In the genomic region with DNA sequence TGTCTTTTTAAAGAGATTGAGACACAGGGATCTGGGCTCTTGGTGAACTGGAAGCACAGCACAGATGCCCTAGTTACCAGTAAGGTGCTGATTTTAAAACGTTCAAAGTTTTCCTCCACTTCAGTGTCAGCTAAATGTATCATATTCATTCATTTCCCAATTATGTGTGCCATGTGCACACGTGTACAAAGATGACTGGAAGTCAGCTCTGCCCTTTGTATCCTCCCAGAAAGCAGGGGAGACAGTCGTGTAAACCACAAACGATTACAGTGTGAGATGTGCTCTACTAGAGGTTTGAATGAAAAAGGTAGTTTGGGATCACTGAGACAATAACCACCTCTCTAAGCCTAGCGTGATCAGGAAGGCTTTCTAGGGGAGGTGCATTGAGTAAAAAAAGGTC, we compare ENCODE assay signal across 9 cellular contexts. TPM values are rescaled to one million over a fixed set of nuclear protein-coding genes. Genes with fewer than 3 reads are reported as not detected.
A peak's percentile ranks its signal among the peaks of the same experiment; 100 is the strongest.
DNase-seq lines count a peak whose midpoint lies in the region; ATAC-seq, FAIRE-seq and TF ChIP-seq lines count a peak whose summit lies in the region.
"Had no signal": no experiment of that assay in that cellular context is flagged by ENCODE, and none has a peak within 500 bp of the region (broad histone marks: within the 10 kb centered on the region; RNA-seq: fewer than 3 reads in every experiment).

No MANE protein-coding gene starts in this region.

- no peak for TF ChIP-seq POLR2A in suprapubic skin (IDR thresholded peaks at IDR 0.05)

- H3K4me1 Mint-ChIP-seq in activated CD4-positive, alpha-beta T cell treated with anti-CD3 and anti-CD28 coated beads for 36 hours, result peaks cover 13% of the 10 kb centered on the region
- H3K4me1 Mint-ChIP-seq in activated T-helper 17 cell treated with anti-CD3 and anti-CD28 coated beads, Interleukin-2, amount 50 U/mL, for 72 hours, result peaks cover 7% of the 10 kb centered on the region

- peaks cover 17% of the 10 kb centered on the region for H3K27me3 ChIP-seq in suprapubic skin

- peaks cover 0 to 8% of the 10 kb centered on the region in 2 donors for H3K36me3 ChIP-seq in kidney (ENCODE audit: control insufficient read depth in 1 of 2, insufficient read depth in 2 of 2, low read length in 2 of 2)
- H3K36me3 ChIP-seq in suprapubic skin, result peaks cover 3% of the 10 kb centered on the region

- peak overlapping the region; percentile 88 for H3K4me3 Mint-ChIP-seq in activated CD4-positive, alpha-beta T cell treated with anti-CD3 and anti-CD28 coated beads for 36 hours
- peak overlapping the region; percentile 80 for H3K4me3 Mint-ChIP-seq in activated T-helper 17 cell treated with anti-CD3 and anti-CD28 coated beads, Interleukin-2, amount 50 U/mL, for 72 hours

- H3K27ac ChIP-seq in kidney (ENCODE audit: low read depth in 2 of 2, low read length in 2 of 2) (no peak overlapping the region), suprapubic skin (no peak overlapping the region)

- no peaks in the 10 kb centered on the region for H3K9me3 ChIP-seq in kidney (ENCODE audit: control insufficient read depth in 1 of 2, low read length in 2 of 2)
- H3K9me3 ChIP-seq in suprapubic skin, result no peaks in the 10 kb centered on the region

- H3K27me3 Mint-ChIP-seq in activated CD4-positive, alpha-beta T cell treated with anti-CD3 and anti-CD28 coated beads for 36 hours, result no peaks in the 10 kb centered on the region
- H3K27me3 Mint-ChIP-seq in activated T-helper 17 cell treated with anti-CD3 and anti-CD28 coated beads, Interleukin-2, amount 50 U/mL, for 72 hours, result peaks cover 10% of the 10 kb centered on the region

- intact Hi-C loops in activated CD4-positive, alpha-beta T cell treated with anti-CD3 and anti-CD28 coated beads for 36 hours (cut with DNase I, micrococcal nuclease), result loop anchor here in 1 of 2 experiments (1.0 to 2.0 kb wide), 2 partner anchors 69 to 306 kb away; a partner anchor contains a TSS
- intact Hi-C loops in kidney (cut with DNase I), result no loop called here

- H3K4me3 ChIP-seq in kidney (ENCODE audit: low read length in 2 of 2) (peak overlapping the region; percentile 96), suprapubic skin (peak overlapping the region; percentile 81)

- CTCF ChIA-PET in activated CD4-positive, alpha-beta T cell treated with anti-CD3 and anti-CD28 coated beads for 36 hours (lab: Charles Lee), result interaction anchor here (0.6 to 1.0 kb wide), 2 partner anchors 23 to 34 kb away, joined by 3 read pairs; no protein-coding TSS in a partner anchor

- H3K9ac ChIP-seq in kidney (ENCODE audit: low read length in 2 of 2), result peak overlapping the region; percentile 74 to 77

- TF ChIP-seq CTCF in kidney (IDR thresholded peaks at IDR 0.05; ENCODE audit: borderline replicate concordance, extremely low read depth, insufficient read depth) (no peak), suprapubic skin (IDR thresholded peaks at IDR 0.05) (no peak)

- peaks cover 11% of the 10 kb centered on the region for H3K9me3 Mint-ChIP-seq in activated CD4-positive, alpha-beta T cell treated with anti-CD3 and anti-CD28 coated beads for 36 hours (ENCODE audit: low read depth)
- peaks cover 9% of the 10 kb centered on the region for H3K9me3 Mint-ChIP-seq in activated T-helper 17 cell treated with anti-CD3 and anti-CD28 coated beads, Interleukin-2, amount 50 U/mL, for 72 hours

- 15% methylated on average over 5 of the region's 5 CpGs for WGBS in suprapubic skin

- H3K4me1 ChIP-seq in kidney (ENCODE audit: control insufficient read depth in 1 of 2, insufficient read depth in 1 of 2, low read depth in 1 of 2, low read length in 2 of 2), result peaks cover 5 to 6% of the 10 kb centered on the region in 2 donors
- H3K4me1 ChIP-seq in suprapubic skin, result peaks cover 17% of the 10 kb centered on the region

- in situ Hi-C loops in ACHN (cut with HindIII; ENCODE audit: low pct_ligation_motif_present, low pct_unique_long_range_greater_than_20kb, low sequenced_read_pairs), result no loop called here

- POLR2A ChIA-PET in activated CD4-positive, alpha-beta T cell treated with anti-CD3 and anti-CD28 coated beads for 36 hours (lab: Charles Lee), result no interaction called here

- H3K27ac Mint-ChIP-seq in activated CD4-positive, alpha-beta T cell treated with anti-CD3 and anti-CD28 coated beads for 36 hours, result peak overlapping the region; percentile 88
- H3K27ac Mint-ChIP-seq in activated T-helper 17 cell treated with anti-CD3 and anti-CD28 coated beads, Interleukin-2, amount 50 U/mL, for 72 hours, result peak overlapping the region; percentile 22

- ATAC-seq in activated CD4-positive, alpha-beta T cell treated with anti-CD3 and anti-CD28 coated beads for 36 hours, result peak; percentile 70
- peak; percentile 39 for ATAC-seq in activated T-helper 17 cell treated with anti-CD3 and anti-CD28 coated beads, Interleukin-2, amount 50 U/mL, for 72 hours (replicated peaks)
- ATAC-seq in HG03045 (IDR thresholded peaks at IDR 0.05; ENCODE audit: unreplicated experiment) (no peak), HG03039 (IDR thresholded peaks at IDR 0.05; ENCODE audit: unreplicated experiment) (no peak)
- ATAC-seq: Panc1 had no signal

- TF ChIP-seq EP300 in suprapubic skin (IDR thresholded peaks at IDR 0.05), result no peak

- DNase-seq in activated CD4-positive, alpha-beta T cell treated with anti-CD3 and anti-CD28 coated beads for 36 hours, result peak; percentile 10
- no peak for DNase-seq in activated CD4-positive, alpha-beta T cell treated with anti-CD3 and anti-CD28 coated beads, Interleukin-2, amount 50 U/mL, for 4 hours
- no peak for DNase-seq in kidney
- no peak for DNase-seq in suprapubic skin (ENCODE audit: low spot score in 2 of 2)
- DNase-seq in ACHN, result no peak

- no peak for FAIRE-seq in kidney (lab: Jason Lieb, UNC)

- peaks cover 32% of the 10 kb centered on the region for H3K36me3 Mint-ChIP-seq in activated CD4-positive, alpha-beta T cell treated with anti-CD3 and anti-CD28 coated beads for 36 hours (ENCODE audit: low read depth)
- peaks cover 6% of the 10 kb centered on the region for H3K36me3 Mint-ChIP-seq in activated T-helper 17 cell treated with anti-CD3 and anti-CD28 coated beads, Interleukin-2, amount 50 U/mL, for 72 hours (ENCODE audit: low read depth)

RNA-seq across cellular contexts. Expression of a gene that starts 0.8 kb away (rescaled TPM):
- 1 to 10 TPM; 2.0 TPM for total RNA-seq in activated CD4-positive, alpha-beta T cell treated with anti-CD3 and anti-CD28 coated beads for 36 hours
- total RNA-seq in activated T-helper 17 cell treated with anti-CD3 and anti-CD28 coated beads, Interleukin-2, amount 50 U/mL, for 72 hours, result 1 to 10 TPM in 1 of 2 donors, under 1 TPM in 1; 0.78 to 1.6 TPM
- total RNA-seq in kidney (7.9 TPM), suprapubic skin (1 to 10 TPM; 2.2 to 3.9 (median 2.8) TPM)
- 2.2 TPM for polyA plus RNA-seq in kidney (ENCODE audit: insufficient read depth, low read depth, low replicate concordance)

RNA-seq across cellular contexts. Expression of a gene that starts 29.0 kb away (rescaled TPM):
- total RNA-seq in activated CD4-positive, alpha-beta T cell treated with anti-CD3 and anti-CD28 coated beads for 36 hours, result under 1 TPM; 0.21 to 0.89 TPM
- under 1 TPM in 1 of 2 donors, not detected in 1; 0.08 TPM for total RNA-seq in activated T-helper 17 cell treated with anti-CD3 and anti-CD28 coated beads, Interleukin-2, amount 50 U/mL, for 72 hours
- 5.3 TPM for total RNA-seq in kidney
- polyA plus RNA-seq in kidney (ENCODE audit: insufficient read depth, low read depth, low replicate concordance), result 0.69 TPM
- 1 to 10 TPM in 1 of 4 donors, under 1 TPM in 3; 0.16 to 1.0 (median 0.67) TPM for total RNA-seq in suprapubic skin

Comparison
In these comparisons a context has a peak if more than half of its experiments do, and no peak if none do; other contexts are left out.
1. ATAC-seq: peak in activated CD4-positive, alpha-beta T cell treated with anti-CD3 and anti-CD28 coated beads for 36 hours (single experiment) and activated T-helper 17 cell treated with anti-CD3 and anti-CD28 coated beads, Interleukin-2, amount 50 U/mL, for 72 hours (single experiment); none in HG03045 (single experiment) and HG03039 (single experiment).